8 cellular contexts compared by ENCODE assay signal in the genomic region with DNA sequence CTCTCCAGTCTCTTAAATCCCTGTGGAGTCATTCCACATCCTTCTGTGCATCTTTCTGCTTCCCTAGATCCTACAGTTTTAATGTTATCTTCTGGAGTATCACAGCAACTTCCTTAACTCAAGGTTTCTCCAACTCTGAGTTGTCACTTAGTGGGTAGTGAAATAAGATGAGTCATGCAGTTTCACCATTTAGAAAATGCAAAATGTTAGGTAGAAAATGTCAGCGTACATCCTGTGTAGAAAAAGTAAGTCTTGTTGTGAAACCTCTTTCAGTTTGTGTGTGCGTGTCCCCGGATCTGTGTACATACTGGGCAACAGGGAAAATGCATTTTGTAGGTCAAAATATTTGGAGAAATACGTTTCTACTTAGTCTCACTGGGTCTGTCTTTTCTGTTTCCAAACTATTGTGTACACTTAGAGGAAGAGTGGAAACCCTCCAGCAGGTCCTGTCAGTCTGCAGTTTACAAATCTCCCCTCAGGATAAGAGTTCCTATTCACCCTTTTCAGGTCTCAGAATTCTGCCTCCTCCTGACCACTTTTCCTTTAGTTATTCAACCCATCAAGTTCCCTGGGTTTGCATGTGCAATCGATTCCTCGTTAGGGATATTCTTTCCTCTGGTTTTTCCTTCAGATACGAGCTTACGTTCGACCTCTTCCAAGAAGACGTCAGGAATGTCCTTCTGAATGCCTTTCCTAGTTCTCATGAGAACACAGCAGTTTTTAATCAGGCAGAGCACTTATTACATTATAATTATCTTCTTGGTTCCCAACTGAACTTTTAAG.
A peak's percentile ranks its signal among the peaks of the same experiment; 100 is the strongest.
DNase-seq lines count a peak whose midpoint lies in the region; ATAC-seq, FAIRE-seq and TF ChIP-seq lines count a peak whose summit lies in the region.

No MANE protein-coding gene starts in this region.

- no peaks in the 10 kb centered on the region for H3K27me3 ChIP-seq in SU-DHL-6 (ENCODE audit: low read length)

- no peak for TF ChIP-seq CTCF in GM20000 (IDR thresholded peaks at IDR 0.05; ENCODE audit: extremely low read depth, missing control alignments)
- TF ChIP-seq CTCF in SU-DHL-6 (IDR thresholded peaks at IDR 0.05; ENCODE audit: insufficient read depth, low read length, poor library complexity, severe bottlenecking) = no peak

- H4K20me1 ChIP-seq in SU-DHL-6 (ENCODE audit: low read depth, low read length) = no peaks in the 10 kb centered on the region

- H3K79me2 ChIP-seq in SU-DHL-6 (ENCODE audit: insufficient read depth, low read length) = no peaks in the 10 kb centered on the region

- peak; percentile 60 for DNase-seq in ELF-1 (ENCODE audit: low read depth, low spot score)
- peak; percentile 48 for DNase-seq in GM20000 (ENCODE audit: low spot score)
- DNase-seq in erythroblast (lab: John Stamatoyannopoulos, UW) = peak; percentile 88 to 93
- DNase-seq in naive B cell = peak; percentile 10
- no peak for DNase-seq in NCI-H2171 treated with DMSO at 0.1 percent for 48 hours (lab: John Stamatoyannopoulos, UW)
- no peak for DNase-seq in HTR-8/SVneo (ENCODE audit: insufficient read length, low spot score)

- H3K4me3 Mint-ChIP-seq in naive B cell = no peak overlapping the region

- ATAC-seq in HG03521 (IDR thresholded peaks at IDR 0.05; ENCODE audit: unreplicated experiment) = peak; percentile 91
- ATAC-seq in naive B cell (ENCODE audit: low read depth in 2 of 2) = peak; percentile 43 to 54

- H3K4me2 ChIP-seq in SU-DHL-6 (ENCODE audit: low read depth, low read length, poor library complexity, severe bottlenecking) = peak overlapping the region; percentile 41

- peak overlapping the region; percentile 7 for H2AFZ ChIP-seq in SU-DHL-6 (ENCODE audit: low read depth, low read length, severe bottlenecking)

- TF ChIP-seq POLR2A in erythroblast (IDR thresholded peaks at IDR 0.05; ENCODE audit: low read length) = peak; percentile 72

- H3K27me3 Mint-ChIP-seq in naive B cell = no peaks in the 10 kb centered on the region

- no peaks in the 10 kb centered on the region for H3K9me3 ChIP-seq in SU-DHL-6 (ENCODE audit: insufficient read depth, low read length)

- no peak overlapping the region for H3K9ac ChIP-seq in SU-DHL-6 (ENCODE audit: low read length)

- H3K4me1 Mint-ChIP-seq in naive B cell = peaks cover 0 to 4% (median 0%) of the 10 kb centered on the region in 3 donors

- H3K36me3 ChIP-seq in SU-DHL-6 (ENCODE audit: low read length) = no peaks in the 10 kb centered on the region

- H3K27ac Mint-ChIP-seq in naive B cell = no peak overlapping the region

- no peaks in the 10 kb centered on the region for H3F3A ChIP-seq in SU-DHL-6 (ENCODE audit: insufficient read depth)

- H3K9me3 Mint-ChIP-seq in naive B cell = no peaks in the 10 kb centered on the region

- no peak overlapping the region for H3K27ac ChIP-seq in SU-DHL-6 (ENCODE audit: low read depth, low read length)

- no peak for FAIRE-seq in HTR-8/SVneo (lab: Jason Lieb, UNC)

- H3K9me2 ChIP-seq in SU-DHL-6 (replicated peaks; ENCODE audit: insufficient read depth, low read length) = no peaks in the 10 kb centered on the region

- H3K4me3 ChIP-seq in SU-DHL-6 (ENCODE audit: insufficient read depth, low read length, poor library complexity, severe bottlenecking) = no peak overlapping the region

- H3K36me3 Mint-ChIP-seq in naive B cell = no peaks in the 10 kb centered on the region

Comparison
In these comparisons a context has a peak if more than half of its experiments do, and no peak if none do; other contexts are left out.
1. DNase-seq: peak in ELF-1 (single experiment), GM20000 (single experiment), erythroblast (2 of 2) and naive B cell (single experiment); none in NCI-H2171 treated with DMSO at 0.1 percent for 48 hours (single experiment) and HTR-8/SVneo (single experiment).